Comparison of ENCODE assay signal across 8 cellular contexts in the genomic region with DNA sequence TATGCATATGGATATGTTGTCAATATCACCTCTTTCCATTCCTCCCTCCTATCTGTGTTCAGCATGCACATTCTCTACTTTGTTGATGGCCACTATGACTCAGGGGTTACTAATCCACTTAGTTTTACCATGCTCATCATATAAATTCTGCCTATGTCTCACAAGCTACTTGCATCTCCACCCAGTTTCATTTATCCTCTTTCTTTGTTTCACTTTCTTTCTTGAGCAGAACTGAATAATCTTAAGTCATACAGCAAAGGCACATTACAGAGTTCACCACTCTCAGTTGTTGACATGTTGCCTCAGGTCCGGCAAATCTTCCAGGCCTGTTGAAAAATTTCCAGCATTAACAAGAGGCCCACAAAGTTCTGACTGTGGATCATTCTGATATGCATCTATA.
DNase-seq lines count a peak whose midpoint lies in the region; ATAC-seq and TF ChIP-seq lines count a peak whose summit lies in the region.

No MANE protein-coding gene starts in this region.

- no peaks in the 10 kb centered on the region for H3K79me2 ChIP-seq in HCT116 (ENCODE audit: insufficient read depth, low read length)

- H3K36me3 Mint-ChIP-seq in activated CD4-positive, alpha-beta T cell treated with anti-CD3 and anti-CD28 coated beads, Interleukin-2, amount 10 ng/mL, durations not matched to agents 24 days and 14 days (ENCODE audit: low read depth) = no peaks in the 10 kb centered on the region

- peak overlapping the region; percentile 87 for H3K27ac Mint-ChIP-seq in activated CD4-positive, alpha-beta T cell treated with anti-CD3 and anti-CD28 coated beads, Interleukin-2, amount 10 ng/mL, durations not matched to agents 24 days and 14 days

- no peak for TF ChIP-seq CTCF in HCT116 (IDR thresholded peaks at IDR 0.05 in 2 of 3, conservative IDR thresholded peaks at IDR 0.05 in 1 of 3; ENCODE audit: borderline replicate concordance in 1 of 3, insufficient read depth in 1 of 3, low read depth in 2 of 3, low read length in 2 of 3)
- no peak for TF ChIP-seq CTCF in breast epithelium (IDR thresholded peaks at IDR 0.05)

- H3K27me3 Mint-ChIP-seq in activated CD4-positive, alpha-beta T cell treated with anti-CD3 and anti-CD28 coated beads, Interleukin-2, amount 10 ng/mL, durations not matched to agents 24 days and 14 days = peaks cover 16% of the 10 kb centered on the region

- POLR2A ChIA-PET in HCT116 (lab: Charles Lee) = no interaction called here

- RAD21 ChIA-PET in HCT116 (lab: Charles Lee; ENCODE audit: low non-redundant PET in 1 of 2, low total read pairs in 2 of 2, uncharacterized antibody in 2 of 2, unreplicated experiment in 2 of 2) = no interaction called here

- H3K4me3 ChIP-seq in HCT116 (replicated peaks in 1 of 2; ENCODE audit: low read depth in 1 of 2, low read length in 2 of 2) (no peak overlapping the region), breast epithelium (no peak overlapping the region), muscle layer of colon (ENCODE audit: low read depth in 1 of 2, low read length in 2 of 2) (peak overlapping the region in 1 of 2 donors; percentile 24)

- H3K9me3 Mint-ChIP-seq in activated CD4-positive, alpha-beta T cell treated with anti-CD3 and anti-CD28 coated beads, Interleukin-2, amount 10 ng/mL, durations not matched to agents 24 days and 14 days = no peaks in the 10 kb centered on the region

- H3K27ac ChIP-seq in HCT116 (ENCODE audit: low read depth, low read length) (no peak overlapping the region), breast epithelium (peak overlapping the region; percentile 20 to 69), muscle layer of colon (ENCODE audit: low read depth, low read length) (peak overlapping the region; percentile 28)

- H2AFZ ChIP-seq in HCT116 (ENCODE audit: low read depth, low read length, poor library complexity, severe bottlenecking) = peak overlapping the region; percentile 13

- CTCF ChIA-PET in HCT116 (lab: Charles Lee) = interaction anchor here (1.0 kb wide), 1 partner anchor 9 kb away, joined by 4 read pairs; no protein-coding TSS in a partner anchor

- H3K4me1 Mint-ChIP-seq in activated CD4-positive, alpha-beta T cell treated with anti-CD3 and anti-CD28 coated beads, Interleukin-2, amount 10 ng/mL, durations not matched to agents 24 days and 14 days = peaks cover 32% of the 10 kb centered on the region

- H3K36me3 ChIP-seq in HCT116 (ENCODE audit: control insufficient read depth in 1 of 2, insufficient read depth in 2 of 2, low read length in 2 of 2) (no peaks in the 10 kb centered on the region), breast epithelium (no peaks in the 10 kb centered on the region), muscle layer of colon (ENCODE audit: insufficient read depth, low read length) (no peaks in the 10 kb centered on the region)

- DNase-seq in activated CD4-positive, alpha-beta T cell treated with anti-CD3 and anti-CD28 coated beads, Interleukin-2, amount 10 ng/mL, durations not matched to agents 24 days and 14 days = peak; percentile 79
- no peak for DNase-seq in activated CD4-positive, alpha-beta T cell treated with anti-CD3 and anti-CD28 coated beads for 48 hours
- DNase-seq in HCT116 (ENCODE audit: low read depth, low spot score) (peak; percentile 19), MV-4-11 (lab: John Stamatoyannopoulos, UW) (peak; percentile 84), breast epithelium (ENCODE audit: low spot score in 2 of 2) (no peak), DMS153 (lab: John Stamatoyannopoulos, UW) (no peak), NCI-H526 treated with DMSO at 0.1 percent for 48 hours (lab: John Stamatoyannopoulos, UW) (no peak)

- H4K20me1 ChIP-seq in HCT116 (ENCODE audit: insufficient read depth) = no peaks in the 10 kb centered on the region

- no peaks in the 10 kb centered on the region for H3K9me2 ChIP-seq in HCT116 (ENCODE audit: insufficient read depth)

- H3K9ac ChIP-seq in HCT116 (ENCODE audit: low read length) (no peak overlapping the region), muscle layer of colon (ENCODE audit: low read length) (no peak overlapping the region)

- peak; percentile 62 for ATAC-seq in HCT116

- no TSS peak for BruUV-seq in HCT116 (replicated peaks; lab: Mats Ljungman, UMichigan)

- no peak for TF ChIP-seq RAD21 in HCT116 (IDR thresholded peaks at IDR 0.05; ENCODE audit: low read depth)

- H3K4me1 ChIP-seq in HCT116 (ENCODE audit: control insufficient read depth in 1 of 2, insufficient read depth in 2 of 2, low read length in 2 of 2) = peaks cover 3 to 23% of the 10 kb centered on the region in 2 experiments; a peak in 2 of 4 replicates
- H3K4me1 ChIP-seq in breast epithelium = no peaks in the 10 kb centered on the region
- H3K4me1 ChIP-seq in muscle layer of colon (ENCODE audit: insufficient read depth, low read length) = peaks cover 38% of the 10 kb centered on the region

- H3K4me2 ChIP-seq in HCT116 (ENCODE audit: low read length) = peak overlapping the region; percentile 64

- intact Hi-C loops in activated CD4-positive, alpha-beta T cell treated with anti-CD3 and anti-CD28 coated beads, Interleukin-2, amount 10 ng/mL, durations not matched to agents 24 days and 14 days (cut with micrococcal nuclease) = loop anchor here (1.0 to 5.0 kb wide), 9 partner anchors 39 to 692 kb away; a partner anchor contains a TSS
- intact Hi-C loops in HCT116 (cut with micrococcal nuclease) = no loop called here
- intact Hi-C loops in breast epithelium (cut with DNase I; ENCODE audit: low total_unique reads) = no loop called here

- H3K9me3 ChIP-seq in HCT116 (ENCODE audit: control insufficient read depth in 1 of 2, insufficient read depth in 1 of 2, low read depth in 1 of 2, low read length in 2 of 2) (no peaks in the 10 kb centered on the region), breast epithelium (no peaks in the 10 kb centered on the region), muscle layer of colon (ENCODE audit: low read length) (no peaks in the 10 kb centered on the region)

- H3K27me3 ChIP-seq in HCT116 (ENCODE audit: insufficient read depth, low read length) (no peaks in the 10 kb centered on the region), breast epithelium (no peaks in the 10 kb centered on the region), muscle layer of colon (ENCODE audit: control insufficient read depth in 1 of 2, insufficient read depth in 2 of 2, low read length in 2 of 2) (no peaks in the 10 kb centered on the region)

- H3K4me3 Mint-ChIP-seq in activated CD4-positive, alpha-beta T cell treated with anti-CD3 and anti-CD28 coated beads, Interleukin-2, amount 10 ng/mL, durations not matched to agents 24 days and 14 days = peak overlapping the region; percentile 81

- TF ChIP-seq POLR2A in HCT116 (IDR thresholded peaks at IDR 0.05; ENCODE audit: borderline replicate concordance, extremely low read depth, insufficient read depth, insufficient read length) (no peak), breast epithelium (IDR thresholded peaks at IDR 0.05) (no peak)

TF ChIP-seq in HCT116, 20 proteins besides CTCF, POLR2A, EP300 and RAD21 (continues in another document):
- TF ChIP-seq SRF (IDR thresholded peaks at IDR 0.05; ENCODE audit: low read depth) (no peak), JUND (IDR thresholded peaks at IDR 0.05) (peak; percentile 45; the same call in 1 of the 2 replicates), YY1 (IDR thresholded peaks at IDR 0.05; ENCODE audit: extremely low read depth, insufficient replicate concordance, low read depth, low read length) (no peak), EZH2 (IDR thresholded peaks at IDR 0.05) (no peak), CBX3 (IDR thresholded peaks at IDR 0.05; ENCODE audit: low read depth) (no peak), ZFX (IDR thresholded peaks at IDR 0.05) (no peak)
- TF ChIP-seq, protein P1, sequence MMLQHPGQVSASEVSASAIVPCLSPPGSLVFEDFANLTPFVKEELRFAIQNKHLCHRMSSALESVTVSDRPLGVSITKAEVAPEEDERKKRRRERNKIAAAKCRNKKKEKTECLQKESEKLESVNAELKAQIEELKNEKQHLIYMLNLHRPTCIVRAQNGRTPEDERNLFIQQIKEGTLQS (IDR thresholded peaks at IDR 0.05) = no peak
- TF ChIP-seq, protein P2, sequence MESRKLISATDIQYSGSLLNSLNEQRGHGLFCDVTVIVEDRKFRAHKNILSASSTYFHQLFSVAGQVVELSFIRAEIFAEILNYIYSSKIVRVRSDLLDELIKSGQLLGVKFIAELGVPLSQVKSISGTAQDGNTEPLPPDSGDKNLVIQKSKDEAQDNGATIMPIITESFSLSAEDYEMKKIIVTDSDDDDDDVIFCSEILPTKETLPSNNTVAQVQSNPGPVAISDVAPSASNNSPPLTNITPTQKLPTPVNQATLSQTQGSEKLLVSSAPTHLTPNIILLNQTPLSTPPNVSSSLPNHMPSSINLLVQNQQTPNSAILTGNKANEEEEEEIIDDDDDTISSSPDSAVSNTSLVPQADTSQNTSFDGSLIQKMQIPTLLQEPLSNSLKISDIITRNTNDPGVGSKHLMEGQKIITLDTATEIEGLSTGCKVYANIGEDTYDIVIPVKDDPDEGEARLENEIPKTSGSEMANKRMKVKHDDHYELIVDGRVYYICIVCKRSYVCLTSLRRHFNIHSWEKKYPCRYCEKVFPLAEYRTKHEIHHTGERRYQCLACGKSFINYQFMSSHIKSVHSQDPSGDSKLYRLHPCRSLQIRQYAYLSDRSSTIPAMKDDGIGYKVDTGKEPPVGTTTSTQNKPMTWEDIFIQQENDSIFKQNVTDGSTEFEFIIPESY (IDR thresholded peaks at IDR 0.05; ENCODE audit: extremely low read depth, insufficient replicate concordance, low read length) = no peak

Comparison
In these comparisons a context has a peak if more than half of its experiments do, and no peak if none do; other contexts are left out.
1. DNase-seq: peak in activated CD4-positive, alpha-beta T cell treated with anti-CD3 and anti-CD28 coated beads, Interleukin-2, amount 10 ng/mL, durations not matched to agents 24 days and 14 days (single experiment), HCT116 (single experiment) and MV-4-11 (single experiment); none in activated CD4-positive, alpha-beta T cell treated with anti-CD3 and anti-CD28 coated beads for 48 hours (single experiment), breast epithelium (0 of 2), DMS153 (single experiment) and NCI-H526 treated with DMSO at 0.1 percent for 48 hours (single experiment).